ENCODE assay signal across 20 cellular contexts in genomic region chr12:57368349-57369095, GRCh38.
DNase-seq lines count a peak whose midpoint lies in the region; ATAC-seq and TF ChIP-seq lines count a peak whose summit lies in the region.
"Had no signal": no experiment of that assay in that cellular context is flagged by ENCODE, and none has a peak within 500 bp of the region (broad histone marks: within the 10 kb centered on the region; RNA-seq: fewer than 3 reads in every experiment).

No MANE protein-coding gene starts in this region.

- TF ChIP-seq CTCF in cardiac fibroblast (IDR thresholded peaks at IDR 0.05; ENCODE audit: low read depth, low read length) (no peak), transverse colon (IDR thresholded peaks at IDR 0.05) (peak in 1 of 5 experiments; percentile 18), ovary (IDR thresholded peaks at IDR 0.05) (no peak)

- intact Hi-C loops in left colon (cut with DNase I, micrococcal nuclease) (no loop called here), transverse colon (cut with DNase I; ENCODE audit: low total_unique reads) (no loop called here), ovary (cut with DNase I) (no loop called here)

- TF ChIP-seq EP300 in transverse colon (IDR thresholded peaks at IDR 0.05; ENCODE audit: low read depth) = no peak
- TF ChIP-seq EP300 in ovary (IDR thresholded peaks at IDR 0.05) = no peak

- 78 to 89% methylated on average over 3 to 7 of the region's 7 CpGs for WGBS in transverse colon (ENCODE audit: low coverage in 1 of 2), 2 donors
- 91 to 96% (median 96%) methylated on average over 7 of the region's 7 CpGs for WGBS in ovary, 3 donors

- ATAC-seq in left colon (peak; percentile 91), GM18861 (IDR thresholded peaks at IDR 0.05; ENCODE audit: unreplicated experiment) (no peak)
- ATAC-seq: activated naive CD4-positive, alpha-beta T cell treated with anti-CD3 and anti-CD28 coated beads, Interleukin-2, amount 50 U/mL, for 72 hours; stimulated activated effector memory CD8-positive, alpha-beta T cell treated with anti-CD3 and anti-CD28 coated beads, Interleukin-12 subunit alpha, Interleukin-12 subunit beta, amount 100 ng/mL, for 72 hours had no signal

- H3K9me3 ChIP-seq in transverse colon (no peaks in the 10 kb centered on the region), ovary (no peaks in the 10 kb centered on the region)

- no peak overlapping the region for H3K4me3 ChIP-seq in cardiac fibroblast (replicated peaks in 1 of 2; ENCODE audit: low read depth in 2 of 2, low read length in 2 of 2)
- no peak overlapping the region for H3K4me3 ChIP-seq in transverse colon
- H3K4me3 ChIP-seq in ovary = no peak overlapping the region
- H3K4me3 ChIP-seq: breast epithelium, skin epidermis, tibial nerve had no signal

- H3K36me3 ChIP-seq in transverse colon = no peaks in the 10 kb centered on the region
- no peaks in the 10 kb centered on the region for H3K36me3 ChIP-seq in ovary
- H3K36me3 ChIP-seq: breast epithelium had no signal

- in situ Hi-C loops in transverse colon (cut with MboI; ENCODE audit: low pct_ligation_motif_present in 1 of 4, low pct_unique_long_range_greater_than_20kb in 1 of 4, low sequenced_read_pairs in 3 of 4) = no loop called here

- H3K27ac ChIP-seq in transverse colon (no peak overlapping the region), ovary (no peak overlapping the region)
- H3K27ac ChIP-seq: breast epithelium, skin epidermis, tibial nerve had no signal

- H3K27me3 ChIP-seq in transverse colon = no peaks in the 10 kb centered on the region
- H3K27me3 ChIP-seq in ovary = no peaks in the 10 kb centered on the region
- H3K27me3 ChIP-seq: breast epithelium, tibial nerve had no signal

- DNase-seq in DMS53 (lab: John Stamatoyannopoulos, UW) (peak; percentile 21), DMS53 treated with DMSO at 0.1 percent for 48 hours (lab: John Stamatoyannopoulos, UW; ENCODE audit: unreplicated experiment) (no peak), cardiac fibroblast (ENCODE audit: low read depth in 2 of 2) (peak; percentile 38 to 49), left colon (peak in 1 of 2 donors; percentile 28), transverse colon (peak; percentile 16), ovary (no peak)
- DNase-seq in activated CD4-positive, alpha-beta T cell treated with anti-CD3 and anti-CD28 coated beads for 4 hours = no peak
- DNase-seq: 8988T; activated T-cell treated with anti-CD3 and anti-CD28 coated beads, Interleukin-2, amount 50 U/mL, for 1 hour; foreskin fibroblast; HCEC 1CT; NCI-H1417; occipital lobe; SIG-M5 had no signal

- TF ChIP-seq POLR2A in transverse colon (IDR thresholded peaks at IDR 0.05) = no peak
- TF ChIP-seq POLR2A in ovary (IDR thresholded peaks at IDR 0.05) = no peak

- peaks cover 4 to 27% (median 6%) of the 10 kb centered on the region in 4 donors for H3K4me1 ChIP-seq in transverse colon
- peaks cover 4% of the 10 kb centered on the region for H3K4me1 ChIP-seq in ovary (ENCODE audit: insufficient read depth)
- H3K4me1 ChIP-seq: breast epithelium had no signal

Comparison
In these comparisons a context has a peak if more than half of its experiments do, and no peak if none do; other contexts are left out.
1. DNase-seq: peak in DMS53 (single experiment), cardiac fibroblast (2 of 2) and transverse colon (single experiment); none in DMS53 treated with DMSO at 0.1 percent for 48 hours (single experiment), activated CD4-positive, alpha-beta T cell treated with anti-CD3 and anti-CD28 coated beads for 4 hours (0 of 2) and ovary (0 of 5).